ENCODE assay signal across 22 cellular contexts in genomic region chr18:39173022-39173421, GRCh38.
DNase-seq lines count a peak whose midpoint lies in the region; TF ChIP-seq lines count a peak whose summit lies in the region.
"Had no signal": no experiment of that assay in that cellular context is flagged by ENCODE, and none has a peak within 500 bp of the region (broad histone marks: within the 10 kb centered on the region; RNA-seq: fewer than 3 reads in every experiment).

No MANE protein-coding gene starts in this region.

- H3K4me3 ChIP-seq in epithelial cell of esophagus (ENCODE audit: low read length) (no peak overlapping the region), tibial nerve (no peak overlapping the region)
- H3K4me3 ChIP-seq: ascending aorta, left lung, thoracic aorta had no signal

- peaks cover 3% of the 10 kb centered on the region for H3K9me3 Mint-ChIP-seq in progenitor cell of endocrine pancreas (ENCODE audit: low read depth)

- no peaks in the 10 kb centered on the region for H3K36me3 Mint-ChIP-seq in progenitor cell of endocrine pancreas (ENCODE audit: insufficient read depth)
- H3K36me3 Mint-ChIP-seq: activated naive CD4-positive, alpha-beta T cell treated with anti-CD3 and anti-CD28 coated beads, Interleukin-2, amount 50 U/mL, for 24 hours; CD14-positive monocyte; stimulated activated naive B cell treated with anti-CD40 and anti-IgM and Interleukin-4, amounts not matched to agents 10 μg/mL and 1 μg/mL and 100 μg/mL, for 72 hours had no signal

- TF ChIP-seq POLR2A in tibial nerve (IDR thresholded peaks at IDR 0.05) = no peak

- in situ Hi-C loops in ACHN (cut with HindIII; ENCODE audit: low pct_ligation_motif_present, low pct_unique_long_range_greater_than_20kb, low sequenced_read_pairs) = no loop called here

- H3K9me3 ChIP-seq in tibial nerve = no peaks in the 10 kb centered on the region
- H3K9me3 ChIP-seq: ascending aorta, left lung, thoracic aorta had no signal

- 85 to 87% methylated on average over 3 of the region's 3 CpGs for WGBS in tibial nerve, 2 donors

- no peaks in the 10 kb centered on the region for H3K4me1 Mint-ChIP-seq in progenitor cell of endocrine pancreas (ENCODE audit: low read depth)
- H3K4me1 Mint-ChIP-seq: activated naive CD4-positive, alpha-beta T cell treated with anti-CD3 and anti-CD28 coated beads, Interleukin-2, amount 50 U/mL, for 24 hours; CD14-positive monocyte; nephron progenitor cell; stimulated activated naive B cell treated with anti-CD40 and anti-IgM and Interleukin-4, amounts not matched to agents 10 μg/mL and 1 μg/mL and 100 μg/mL, for 72 hours had no signal

- H3K27ac ChIP-seq in tibial nerve = no peak overlapping the region
- H3K27ac ChIP-seq: ascending aorta, left lung, thoracic aorta had no signal

- H3K4me1 ChIP-seq in tibial nerve = no peaks in the 10 kb centered on the region
- H3K4me1 ChIP-seq: ascending aorta, left lung had no signal

- TF ChIP-seq CTCF in epithelial cell of esophagus (IDR thresholded peaks at IDR 0.05; ENCODE audit: insufficient read depth, low read depth, low read length, missing control alignments) (no peak), tibial nerve (IDR thresholded peaks at IDR 0.05) (no peak), progenitor cell of endocrine pancreas (IDR thresholded peaks at IDR 0.05; ENCODE audit: unreplicated experiment) (no peak)

- DNase-seq in ACHN (peak; percentile 0), DMS79 treated with DMSO at 0.1 percent for 48 hours (lab: John Stamatoyannopoulos, UW) (peak; percentile 69), NCI-H748 treated with DMSO at 0.1 percent for 48 hours (lab: John Stamatoyannopoulos, UW) (peak; percentile 61), epithelial cell of esophagus (ENCODE audit: low read depth) (peak; percentile 57), tibial nerve (ENCODE audit: low spot score in 2 of 2) (no peak), NCI-H1048 (lab: John Stamatoyannopoulos, UW) (no peak), progenitor cell of endocrine pancreas (ENCODE audit: low spot score, unreplicated experiment) (no peak)
- no peak for DNase-seq in stimulated activated CD4-positive, alpha-beta T cell treated with anti-CD3 and anti-CD28 coated beads, Interleukin-4, amount 100 ng/mL, for 1 hour
- DNase-seq: DMS 273 treated with DMSO at 0.1 percent for 48 hours; effector CD8-positive, alpha-beta T cell; H7; KBM-7; left lung; NCI-H2227 treated with DMSO at 0.1 percent for 48 hours; nephron progenitor cell; posterior cingulate gyrus; stimulated activated CD4-positive, alpha-beta T cell treated with anti-CD3 and anti-CD28 coated beads, Interleukin-1b, Interleukin-23, amount 100 ng/mL, for 48 hours; stimulated activated naive B cell treated with anti-CD40 and anti-IgM and Interleukin-4, amounts not matched to agents 10 μg/mL and 1 μg/mL and 100 μg/mL, for 72 hours had no signal

- no peaks in the 10 kb centered on the region for H3K36me3 ChIP-seq in tibial nerve
- H3K36me3 ChIP-seq: ascending aorta, left lung, thoracic aorta had no signal

- H3K27ac Mint-ChIP-seq in progenitor cell of endocrine pancreas = no peak overlapping the region
- H3K27ac Mint-ChIP-seq: activated naive CD4-positive, alpha-beta T cell treated with anti-CD3 and anti-CD28 coated beads, Interleukin-2, amount 50 U/mL, for 24 hours; CD14-positive monocyte; nephron progenitor cell; stimulated activated naive B cell treated with anti-CD40 and anti-IgM and Interleukin-4, amounts not matched to agents 10 μg/mL and 1 μg/mL and 100 μg/mL, for 72 hours had no signal

- no peak overlapping the region for H3K4me3 Mint-ChIP-seq in progenitor cell of endocrine pancreas (ENCODE audit: low read depth)
- H3K4me3 Mint-ChIP-seq: activated naive CD4-positive, alpha-beta T cell treated with anti-CD3 and anti-CD28 coated beads, Interleukin-2, amount 50 U/mL, for 24 hours; CD14-positive monocyte; nephron progenitor cell; stimulated activated naive B cell treated with anti-CD40 and anti-IgM and Interleukin-4, amounts not matched to agents 10 μg/mL and 1 μg/mL and 100 μg/mL, for 72 hours had no signal

- no peak for TF ChIP-seq EP300 in tibial nerve (IDR thresholded peaks at IDR 0.05)

- H3K27me3 Mint-ChIP-seq in progenitor cell of endocrine pancreas = no peaks in the 10 kb centered on the region
- H3K27me3 Mint-ChIP-seq: activated naive CD4-positive, alpha-beta T cell treated with anti-CD3 and anti-CD28 coated beads, Interleukin-2, amount 50 U/mL, for 24 hours; stimulated activated naive B cell treated with anti-CD40 and anti-IgM and Interleukin-4, amounts not matched to agents 10 μg/mL and 1 μg/mL and 100 μg/mL, for 72 hours had no signal

- H3K27me3 ChIP-seq in tibial nerve = no peaks in the 10 kb centered on the region
- H3K27me3 ChIP-seq: ascending aorta, left lung had no signal

Comparison
In these comparisons a context has a peak if more than half of its experiments do, and no peak if none do; other contexts are left out.
1. DNase-seq: peak in ACHN (single experiment), DMS79 treated with DMSO at 0.1 percent for 48 hours (single experiment), NCI-H748 treated with DMSO at 0.1 percent for 48 hours (single experiment) and epithelial cell of esophagus (single experiment); none in tibial nerve (0 of 2), NCI-H1048 (single experiment), stimulated activated CD4-positive, alpha-beta T cell treated with anti-CD3 and anti-CD28 coated beads, Interleukin-4, amount 100 ng/mL, for 1 hour (single experiment) and progenitor cell of endocrine pancreas (single experiment).